23 cellular contexts compared by ENCODE assay signal in the genomic region with DNA sequence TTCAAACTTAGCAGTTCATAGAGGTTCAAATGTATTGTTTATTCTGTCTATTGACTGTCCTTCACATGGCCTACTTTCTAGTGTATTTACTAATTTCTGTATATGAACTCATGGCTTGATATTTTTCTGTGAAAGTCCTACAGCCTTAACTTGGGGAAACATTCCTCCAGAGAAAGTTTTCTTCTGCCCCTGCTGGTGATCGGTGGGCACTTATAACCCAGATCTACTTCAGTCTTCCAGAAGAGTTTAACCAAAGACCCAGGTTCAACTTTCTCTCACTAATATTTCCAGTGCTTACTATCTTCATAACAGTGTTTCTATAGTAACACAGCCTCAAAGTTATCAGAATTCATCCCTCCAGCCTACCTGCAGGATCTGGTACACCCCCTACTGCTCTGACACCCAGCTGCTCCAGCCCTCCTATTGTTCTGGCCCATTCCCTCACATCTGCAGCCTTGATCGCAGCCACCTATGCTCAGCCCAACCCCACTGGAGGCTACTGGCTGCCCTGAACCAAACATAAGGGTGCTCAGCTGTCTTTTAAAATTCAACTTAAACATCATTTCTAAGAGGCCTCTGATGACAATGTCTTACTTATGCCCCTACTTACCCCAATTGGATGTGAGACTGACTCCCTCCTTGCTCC.
"Had no signal": no experiment of that assay in that cellular context is flagged by ENCODE, and none has a peak within 500 bp of the region (broad histone marks: within the 10 kb centered on the region; RNA-seq: fewer than 3 reads in every experiment).

No MANE protein-coding gene starts in this region.

- H3K36me3 Mint-ChIP-seq: activated CD8-positive, alpha-beta memory T cell treated with anti-CD3 and anti-CD28 coated beads, Interleukin-2, amount 10 ng/mL, durations not matched to agents 7 days and 5 days; activated naive CD4-positive, alpha-beta T cell treated with anti-CD3 and anti-CD28 coated beads, Interleukin-2, amount 50 U/mL, for 24 hours; brain; naive thymus-derived CD8-positive, alpha-beta T cell had no signal

- H3K27me3 Mint-ChIP-seq: activated CD4-positive, alpha-beta T cell treated with anti-CD3 and anti-CD28 coated beads, Interleukin-2, amount 10 ng/mL, durations not matched to agents 7 days and 5 days; activated CD8-positive, alpha-beta memory T cell treated with anti-CD3 and anti-CD28 coated beads, Interleukin-2, amount 10 ng/mL, durations not matched to agents 7 days and 5 days; activated naive CD4-positive, alpha-beta T cell treated with anti-CD3 and anti-CD28 coated beads, Interleukin-2, amount 50 U/mL, for 24 hours; brain had no signal

- H3K4me1 ChIP-seq: esophagus squamous epithelium, heart right ventricle, prostate gland, spleen, upper lobe of left lung had no signal

- DNase-seq: activated CD4-positive, alpha-beta T cell treated with anti-CD3 and anti-CD28 coated beads, Interleukin-2, amount 10 ng/mL, durations not matched to agents 7 days and 5 days; activated CD4-positive, CD25-positive, alpha-beta regulatory T cell treated with anti-CD3 and anti-CD28 coated beads, Interleukin-2, amount 50 U/mL, for 72 hours; activated CD8-positive, alpha-beta memory T cell treated with anti-CD3 and anti-CD28 coated beads, Interleukin-2, amount 10 ng/mL, durations not matched to agents 7 days and 5 days; activated CD8-positive, alpha-beta T cell treated with anti-CD3 and anti-CD28 coated beads for 36 hours; activated gamma-delta T cell; activated T-cell treated with anti-CD3 and anti-CD28 coated beads for 4 hours; aorta; effector memory CD4-positive, alpha-beta T cell; esophagus squamous epithelium; heart right ventricle; left colon; naive thymus-derived CD8-positive, alpha-beta T cell; spleen; stimulated activated CD4-positive, alpha-beta T cell treated with anti-CD3 and anti-CD28 coated beads, Interleukin-4, amount 100 ng/mL, for 24 hours; stimulated activated naive CD4-positive, alpha-beta T cell treated with Interleukin-2 at 50 U/mL for 16 hours; T-helper 2 cell; upper lobe of left lung had no signal

- H3K4me3 ChIP-seq: esophagus squamous epithelium, heart right ventricle, prostate gland, spleen, thoracic aorta, upper lobe of left lung had no signal

- H3K27me3 ChIP-seq: esophagus squamous epithelium, heart right ventricle, spleen, upper lobe of left lung had no signal

- H3K27ac ChIP-seq: esophagus squamous epithelium, heart right ventricle, prostate gland, spleen, thoracic aorta, upper lobe of left lung, VCaP had no signal

- H3K4me1 Mint-ChIP-seq: activated CD4-positive, alpha-beta T cell treated with anti-CD3 and anti-CD28 coated beads, Interleukin-2, amount 10 ng/mL, durations not matched to agents 7 days and 5 days; activated CD8-positive, alpha-beta memory T cell treated with anti-CD3 and anti-CD28 coated beads, Interleukin-2, amount 10 ng/mL, durations not matched to agents 7 days and 5 days; activated naive CD4-positive, alpha-beta T cell treated with anti-CD3 and anti-CD28 coated beads, Interleukin-2, amount 50 U/mL, for 24 hours; brain; naive thymus-derived CD8-positive, alpha-beta T cell had no signal

- H3K4me3 Mint-ChIP-seq: activated CD4-positive, alpha-beta T cell treated with anti-CD3 and anti-CD28 coated beads, Interleukin-2, amount 10 ng/mL, durations not matched to agents 7 days and 5 days; activated CD8-positive, alpha-beta memory T cell treated with anti-CD3 and anti-CD28 coated beads, Interleukin-2, amount 10 ng/mL, durations not matched to agents 7 days and 5 days; activated CD8-positive, alpha-beta T cell treated with anti-CD3 and anti-CD28 coated beads for 36 hours; activated naive CD4-positive, alpha-beta T cell treated with anti-CD3 and anti-CD28 coated beads, Interleukin-2, amount 50 U/mL, for 24 hours; activated T-helper 1 cell treated with anti-CD3 and anti-CD28 coated beads, Interleukin-12 subunit alpha, Interleukin-12 subunit beta, Interleukin-2, Interleukin-4 antibody, amounts not matched to agents 30 ng/mL and 10 ng/mL and 1 ng/mL, durations not matched to agents 14 hours and 24 hours and 36 hours; brain; naive thymus-derived CD8-positive, alpha-beta T cell had no signal

- H3K36me3 ChIP-seq: esophagus squamous epithelium, heart right ventricle, prostate gland, spleen, thoracic aorta, upper lobe of left lung had no signal

- H3K9me3 Mint-ChIP-seq: activated CD4-positive, alpha-beta T cell treated with anti-CD3 and anti-CD28 coated beads, Interleukin-2, amount 10 ng/mL, durations not matched to agents 7 days and 5 days; activated T-helper 1 cell treated with anti-CD3 and anti-CD28 coated beads, Interleukin-12 subunit alpha, Interleukin-12 subunit beta, Interleukin-2, Interleukin-4 antibody, amounts not matched to agents 30 ng/mL and 10 ng/mL and 1 ng/mL, durations not matched to agents 14 hours and 24 hours and 36 hours; brain had no signal

- ATAC-seq: activated CD8-positive, alpha-beta memory T cell treated with anti-CD3 and anti-CD28 coated beads, Interleukin-2, amount 10 ng/mL, durations not matched to agents 7 days and 5 days; activated CD8-positive, alpha-beta T cell treated with anti-CD3 and anti-CD28 coated beads for 36 hours; heart right ventricle; left colon; naive thymus-derived CD8-positive, alpha-beta T cell had no signal

- H3K27ac Mint-ChIP-seq: activated CD4-positive, alpha-beta T cell treated with anti-CD3 and anti-CD28 coated beads, Interleukin-2, amount 10 ng/mL, durations not matched to agents 7 days and 5 days; activated CD8-positive, alpha-beta memory T cell treated with anti-CD3 and anti-CD28 coated beads, Interleukin-2, amount 10 ng/mL, durations not matched to agents 7 days and 5 days; activated CD8-positive, alpha-beta T cell treated with anti-CD3 and anti-CD28 coated beads for 36 hours; activated naive CD4-positive, alpha-beta T cell treated with anti-CD3 and anti-CD28 coated beads, Interleukin-2, amount 50 U/mL, for 24 hours; activated T-helper 1 cell treated with anti-CD3 and anti-CD28 coated beads, Interleukin-12 subunit alpha, Interleukin-12 subunit beta, Interleukin-2, Interleukin-4 antibody, amounts not matched to agents 30 ng/mL and 10 ng/mL and 1 ng/mL, durations not matched to agents 14 hours and 24 hours and 36 hours; brain; naive thymus-derived CD8-positive, alpha-beta T cell had no signal

- H3K9me3 ChIP-seq: esophagus squamous epithelium, prostate gland, spleen, thoracic aorta, upper lobe of left lung had no signal
